In the genomic region with DNA sequence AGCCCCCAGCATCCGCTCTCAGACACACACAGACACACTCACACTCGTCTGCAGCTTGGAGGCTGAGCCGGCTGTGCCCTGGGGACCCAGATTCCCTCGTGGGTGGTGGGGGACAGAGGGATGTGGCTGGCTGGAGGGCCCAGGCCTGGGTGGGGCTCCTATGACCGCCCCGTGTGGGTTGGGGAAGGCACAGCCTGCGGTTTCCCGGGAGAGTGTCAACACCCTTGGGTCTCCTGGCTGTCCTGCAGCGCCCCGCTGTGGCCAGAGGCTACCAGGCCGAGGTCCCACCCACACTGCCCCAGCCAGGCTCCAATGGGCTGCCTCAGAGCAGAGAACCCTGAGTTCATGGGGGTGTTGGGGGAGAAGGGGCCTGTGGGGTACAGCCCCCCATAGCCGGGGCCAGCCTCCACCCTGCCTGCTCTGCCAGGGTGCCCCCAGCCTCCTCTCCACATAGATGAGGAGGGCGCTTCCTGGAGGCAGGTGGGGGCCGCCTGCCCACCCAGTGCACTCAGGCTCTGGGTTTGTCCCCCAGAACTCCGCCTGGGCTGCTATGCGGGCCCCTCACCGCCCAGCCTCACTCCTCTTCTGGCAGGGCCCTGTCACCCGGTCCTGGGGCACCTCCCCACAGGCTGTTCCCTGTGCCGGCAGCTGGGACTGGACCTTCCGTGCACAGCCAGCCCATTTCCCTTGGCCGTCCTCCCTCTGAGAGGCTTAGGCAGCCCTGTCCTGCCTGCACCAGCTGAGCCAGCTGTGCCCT, we compare ENCODE assay signal across 8 cellular contexts. TPM values are rescaled to one million over a fixed set of nuclear protein-coding genes. Genes with fewer than 3 reads are reported as not detected.
A peak's percentile ranks its signal among the peaks of the same experiment; 100 is the strongest.
DNase-seq lines count a peak whose midpoint lies in the region; ATAC-seq lines count a peak whose summit lies in the region.

A gene with protein sequence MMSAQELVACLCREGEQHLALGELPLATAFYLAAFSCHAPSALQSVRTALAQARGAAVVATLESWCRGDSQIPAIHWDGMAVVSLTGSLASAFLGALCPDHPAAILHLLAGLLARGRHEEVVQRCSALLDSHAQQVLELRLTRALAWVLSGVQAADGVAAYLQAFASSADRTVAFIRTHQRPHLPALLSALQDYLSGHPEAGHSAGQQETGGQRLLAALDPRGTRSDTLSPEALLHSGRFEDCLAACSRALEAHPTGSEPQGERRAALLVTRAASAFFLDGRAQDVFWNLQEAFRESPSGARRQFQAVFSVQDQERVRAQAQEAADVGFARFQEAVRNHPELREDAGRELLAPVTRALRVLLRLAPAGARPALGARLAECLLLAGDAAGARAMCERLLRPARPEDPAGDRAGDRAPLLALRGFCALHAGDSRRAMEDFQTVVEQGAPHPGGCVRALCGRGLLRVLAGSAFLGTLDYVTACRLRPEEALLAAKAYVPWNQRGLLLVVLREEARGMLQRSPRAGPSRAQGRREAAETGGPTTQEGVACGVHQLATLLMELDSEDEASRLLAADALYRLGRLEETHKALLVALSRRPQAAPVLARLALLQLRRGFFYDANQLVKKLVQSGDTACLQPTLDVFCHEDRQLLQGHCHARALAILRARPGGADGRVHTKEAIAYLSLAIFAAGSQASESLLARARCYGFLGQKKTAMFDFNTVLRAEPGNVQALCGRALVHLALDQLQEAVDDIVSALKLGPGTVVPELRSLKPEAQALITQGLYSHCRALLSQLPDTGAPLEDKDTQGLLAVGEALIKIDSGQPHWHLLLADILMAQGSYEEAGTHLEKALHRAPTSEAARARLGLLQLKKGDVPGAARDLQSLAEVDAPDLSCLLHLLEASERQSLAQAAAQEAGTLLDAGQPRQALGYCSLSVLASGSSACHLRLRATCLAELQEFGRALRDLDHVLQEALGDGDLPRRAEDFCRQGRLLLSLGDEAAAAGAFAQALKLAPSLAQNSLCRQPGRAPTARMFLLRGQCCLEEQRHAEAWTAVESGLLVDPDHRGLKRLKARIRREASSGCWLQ (minus strand): TSS at position 159 of the 757 bp plus-strand sequence. CDS start 866 bp downstream, outside the sequence.

- intact Hi-C loops in left cardiac atrium (cut with DNase I) = no loop called here

- peak; percentile 48 to 53 for ATAC-seq in left cardiac atrium
- ATAC-seq in HG03135 (IDR thresholded peaks at IDR 0.05; ENCODE audit: unreplicated experiment) = no peak
- ATAC-seq in HG03095 (IDR thresholded peaks at IDR 0.05; ENCODE audit: unreplicated experiment) = no peak

- DNase-seq in CD1c-positive myeloid dendritic cell (ENCODE audit: extremely low spot score) = peak; percentile 63
- peak; percentile 49 for DNase-seq in HK-2 (ENCODE audit: unreplicated experiment)
- peak; percentile 47 for DNase-seq in activated CD4-positive, CD25-positive, alpha-beta regulatory T cell treated with anti-CD3 and anti-CD28 coated beads, Interleukin-2, amount 50 U/mL, for 72 hours
- DNase-seq in left cardiac atrium = peak; percentile 30
- DNase-seq in stimulated activated CD8-positive, alpha-beta memory T cell treated with anti-CD3 and anti-CD28 coated beads, Interleukin-4, amount 100 ng/mL, for 48 hours = peak; percentile 74
- DNase-seq in NCI-H2029 (lab: John Stamatoyannopoulos, UW) = no peak

RNA-seq across cellular contexts. Expression of the gene that starts here (rescaled TPM):
- total RNA-seq in left cardiac atrium = under 1 TPM; 0.52 to 0.53 TPM

Comparison
In these comparisons a context has a peak if more than half of its experiments do, and no peak if none do; other contexts are left out.
1. Peak in DNase-seq and ATAC-seq in left cardiac atrium; RNA of the gene not detected or under 1 TPM.